ENCODE assay signal across 8 cellular contexts in genomic region chr7:8125680-8126444, GRCh38.
DNase-seq lines count a peak whose midpoint lies in the region; ATAC-seq and TF ChIP-seq lines count a peak whose summit lies in the region.

No MANE protein-coding gene starts in this region.

- H3K9ac ChIP-seq in endodermal cell (ENCODE audit: extremely low read depth, low read length, poor library complexity, severe bottlenecking), result no peak overlapping the region

- ATAC-seq in GM19397 (IDR thresholded peaks at IDR 0.05; ENCODE audit: unreplicated experiment) (peak; percentile 84), HG03354 (IDR thresholded peaks at IDR 0.05; ENCODE audit: poor library complexity, severe bottlenecking, unreplicated experiment) (peak; percentile 87)

- no peaks in the 10 kb centered on the region for H3K27me3 Mint-ChIP-seq in endodermal cell (ENCODE audit: insufficient read depth)

- H3K4me1 ChIP-seq in endodermal cell (ENCODE audit: control insufficient read depth, insufficient read depth, low read length), result no peaks in the 10 kb centered on the region

- H3K27ac ChIP-seq in endodermal cell (ENCODE audit: low read depth, low read length), result no peak overlapping the region

- H3K27ac Mint-ChIP-seq in endodermal cell, result no peak overlapping the region

- no peaks in the 10 kb centered on the region for H3K36me3 ChIP-seq in endodermal cell (ENCODE audit: control insufficient read depth, insufficient read depth, low read length)

- no peak overlapping the region for H3K4me3 ChIP-seq in endodermal cell (ENCODE audit: low read length)

- no peaks in the 10 kb centered on the region for H3K27me3 ChIP-seq in endodermal cell (ENCODE audit: control insufficient read depth, insufficient read depth, low read length, poor library complexity, severe bottlenecking)

- no peak for TF ChIP-seq CTCF in endodermal cell (conservative IDR thresholded peaks at IDR 0.05)

- peak; percentile 67 for DNase-seq in activated CD4-positive, CD25-positive, alpha-beta regulatory T cell treated with anti-CD3 and anti-CD28 coated beads, Interleukin-2, amount 50 U/mL, for 72 hours
- DNase-seq in endodermal cell (peak; percentile 79), NCI-H146 (lab: John Stamatoyannopoulos, UW) (no peak), NCI-H226 (no peak), NCI-H1092 treated with DMSO at 0.1 percent for 48 hours (lab: John Stamatoyannopoulos, UW) (no peak)
- DNase-seq in stimulated activated CD8-positive, alpha-beta memory T cell treated with anti-CD3 and anti-CD28 coated beads, Interleukin-15, amount 100 ng/mL, for 24 hours (ENCODE audit: low read depth), result peak; percentile 26

- H3K36me3 Mint-ChIP-seq in endodermal cell (ENCODE audit: low read depth), result peaks cover 8% of the 10 kb centered on the region

- 82 to 92% methylated on average over 4 to 8 of the region's 8 CpGs for WGBS in endodermal cell (ENCODE audit: insufficient coverage in 1 of 2, insufficient read length in 1 of 2), 2 experiments

- no peaks in the 10 kb centered on the region for H3K9me3 Mint-ChIP-seq in endodermal cell

- no peaks in the 10 kb centered on the region for H3K9me3 ChIP-seq in endodermal cell (ENCODE audit: control insufficient read depth, low read length)

- H3K4me3 Mint-ChIP-seq in endodermal cell, result no peak overlapping the region

- peaks cover 30% of the 10 kb centered on the region for H3K4me1 Mint-ChIP-seq in endodermal cell

Comparison
In these comparisons a context has a peak if more than half of its experiments do, and no peak if none do; other contexts are left out.
1. DNase-seq: peak in activated CD4-positive, CD25-positive, alpha-beta regulatory T cell treated with anti-CD3 and anti-CD28 coated beads, Interleukin-2, amount 50 U/mL, for 72 hours (single experiment), endodermal cell (single experiment) and stimulated activated CD8-positive, alpha-beta memory T cell treated with anti-CD3 and anti-CD28 coated beads, Interleukin-15, amount 100 ng/mL, for 24 hours (single experiment); none in NCI-H146 (single experiment), NCI-H226 (single experiment) and NCI-H1092 treated with DMSO at 0.1 percent for 48 hours (single experiment).